In genomic region chr19:35939307-35940077, GRCh38 we compare ENCODE assay signal across 34 cellular contexts. TPM values are rescaled to one million over a fixed set of nuclear protein-coding genes. Genes with fewer than 3 reads are reported as not detected.
"Had no signal": no experiment of that assay in that cellular context is flagged by ENCODE, and none has a peak within 500 bp of the region (broad histone marks: within the 10 kb centered on the region; RNA-seq: fewer than 3 reads in every experiment).

No MANE protein-coding gene starts in this region.

- H3K27ac ChIP-seq: ascending aorta, cardiac muscle cell, coronary artery, dorsolateral prefrontal cortex, gastrocnemius medialis, hepatocyte, spleen, tibial nerve had no signal

- H2AFZ ChIP-seq: hepatocyte had no signal

- H3K9me3 Mint-ChIP-seq: activated CD4-positive, alpha-beta memory T cell treated with anti-CD3 and anti-CD28 coated beads for 36 hours; activated CD4-positive, alpha-beta T cell treated with anti-CD3 and anti-CD28 coated beads, Interleukin-2, amount 10 ng/mL, durations not matched to agents 24 days and 14 days; activated naive CD4-positive, alpha-beta T cell treated with anti-CD3 and anti-CD28 coated beads, Interleukin-2, amount 10 ng/mL, durations not matched to agents 7 days and 5 days; activated naive CD8-positive, alpha-beta T cell treated with anti-CD3 and anti-CD28 coated beads, Interleukin-2, amount 10 ng/mL, durations not matched to agents 7 days and 5 days; activated T-helper 1 cell treated with anti-CD3 and anti-CD28 coated beads, Interleukin-12 subunit alpha, Interleukin-12 subunit beta, Interleukin-2, Interleukin-4 antibody, amounts not matched to agents 30 ng/mL and 10 ng/mL and 1 ng/mL, durations not matched to agents 14 hours and 24 hours and 36 hours; brain; naive thymus-derived CD4-positive, alpha-beta T cell; neural crest cell had no signal

- H3K27me3 Mint-ChIP-seq: activated CD4-positive, alpha-beta memory T cell treated with anti-CD3 and anti-CD28 coated beads for 36 hours; activated CD4-positive, alpha-beta T cell treated with anti-CD3 and anti-CD28 coated beads, Interleukin-2, amount 10 ng/mL, durations not matched to agents 24 days and 14 days; activated naive CD4-positive, alpha-beta T cell treated with anti-CD3 and anti-CD28 coated beads, Interleukin-2, amount 10 ng/mL, durations not matched to agents 7 days and 5 days; activated naive CD8-positive, alpha-beta T cell treated with anti-CD3 and anti-CD28 coated beads, Interleukin-2, amount 10 ng/mL, durations not matched to agents 7 days and 5 days; naive thymus-derived CD4-positive, alpha-beta T cell had no signal

- H3K36me3 ChIP-seq: cardiac muscle cell had no signal

- H3K9me3 ChIP-seq: ascending aorta, gastrocnemius medialis, spleen, tibial nerve had no signal

- FAIRE-seq: keratinocyte, TTC549, urothelium cell line had no signal

- DNase-seq: activated CD4-positive, alpha-beta memory T cell treated with anti-CD3 and anti-CD28 coated beads for 36 hours; activated CD4-positive, alpha-beta T cell treated with anti-CD3 and anti-CD28 coated beads, Interleukin-2, amount 10 ng/mL, durations not matched to agents 24 days and 14 days; activated CD4-positive, CD25-positive, alpha-beta regulatory T cell treated with anti-CD3 and anti-CD28 coated beads, Interleukin-2, amount 50 U/mL, for 72 hours; activated CD8-positive, alpha-beta memory T cell treated with anti-CD3 and anti-CD28 coated beads, Interleukin-2, amount 50 U/mL, for 4 hours; activated gamma-delta T cell; activated naive CD4-positive, alpha-beta T cell treated with anti-CD3 and anti-CD28 coated beads, Interleukin-2, amount 10 ng/mL, durations not matched to agents 7 days and 5 days; activated naive CD8-positive, alpha-beta T cell treated with anti-CD3 and anti-CD28 coated beads, Interleukin-2, amount 10 ng/mL, durations not matched to agents 7 days and 5 days; activated T-cell treated with anti-CD3 and anti-CD28 coated beads, Interleukin-2, amount 50 U/mL, for 1 hour; cerebellar nuclear complex; dorsolateral prefrontal cortex; effector memory CD4-positive, alpha-beta T cell; erythroblast; gastrocnemius medialis; glutamatergic neuron; left colon; midbrain; naive thymus-derived CD4-positive, alpha-beta T cell; spleen; stimulated activated naive CD4-positive, alpha-beta T cell treated with Interleukin-2 at 50 U/mL for 16 hours; T-helper 9 cell had no signal

- H3K36me3 Mint-ChIP-seq: activated naive CD8-positive, alpha-beta T cell treated with anti-CD3 and anti-CD28 coated beads, Interleukin-2, amount 10 ng/mL, durations not matched to agents 7 days and 5 days had no signal

- H3K27me3 ChIP-seq: ascending aorta, cardiac muscle cell, dorsolateral prefrontal cortex, gastrocnemius medialis, hepatocyte, tibial nerve had no signal

- H3K4me3 ChIP-seq: ascending aorta, cardiac muscle cell, gastrocnemius medialis, hepatocyte, spleen, tibial nerve had no signal

- ATAC-seq: gastrocnemius medialis; left colon; naive thymus-derived CD4-positive, alpha-beta T cell; right cardiac atrium had no signal

- H3K27ac Mint-ChIP-seq: activated CD4-positive, alpha-beta memory T cell treated with anti-CD3 and anti-CD28 coated beads for 36 hours; activated CD4-positive, alpha-beta T cell treated with anti-CD3 and anti-CD28 coated beads, Interleukin-2, amount 10 ng/mL, durations not matched to agents 24 days and 14 days; activated naive CD4-positive, alpha-beta T cell treated with anti-CD3 and anti-CD28 coated beads, Interleukin-2, amount 10 ng/mL, durations not matched to agents 7 days and 5 days; activated T-helper 1 cell treated with anti-CD3 and anti-CD28 coated beads, Interleukin-12 subunit alpha, Interleukin-12 subunit beta, Interleukin-2, Interleukin-4 antibody, amounts not matched to agents 30 ng/mL and 10 ng/mL and 1 ng/mL, durations not matched to agents 14 hours and 24 hours and 36 hours had no signal

RNA-seq across cellular contexts. Expression of gene TYROBP, which starts 31.4 kb away (rescaled TPM):
- total RNA-seq: activated CD4-positive, alpha-beta memory T cell treated with anti-CD3 and anti-CD28 coated beads for 36 hours; activated CD4-positive, alpha-beta T cell treated with anti-CD3 and anti-CD28 coated beads, Interleukin-2, amount 10 ng/mL, durations not matched to agents 24 days and 14 days; activated CD8-positive, alpha-beta memory T cell treated with anti-CD3 and anti-CD28 coated beads for 36 hours; activated T-helper 1 cell treated with anti-CD3 and anti-CD28 coated beads, Interleukin-12 subunit alpha, Interleukin-12 subunit beta, Interleukin-2, Interleukin-4 antibody, amounts not matched to agents 30 ng/mL and 10 ng/mL and 1 ng/mL, durations not matched to agents 14 hours and 24 hours and 36 hours; cardiac muscle cell; neural crest cell had no signal
- polyA plus RNA-seq: cardiac muscle cell, keratinocyte had no signal

RNA-seq across cellular contexts. Expression of gene HCST, which starts 37.2 kb away (rescaled TPM):
- total RNA-seq: ascending aorta, neural crest cell, temporal lobe had no signal
